ENCODE assay signal across 1 cellular context in the genomic region with DNA sequence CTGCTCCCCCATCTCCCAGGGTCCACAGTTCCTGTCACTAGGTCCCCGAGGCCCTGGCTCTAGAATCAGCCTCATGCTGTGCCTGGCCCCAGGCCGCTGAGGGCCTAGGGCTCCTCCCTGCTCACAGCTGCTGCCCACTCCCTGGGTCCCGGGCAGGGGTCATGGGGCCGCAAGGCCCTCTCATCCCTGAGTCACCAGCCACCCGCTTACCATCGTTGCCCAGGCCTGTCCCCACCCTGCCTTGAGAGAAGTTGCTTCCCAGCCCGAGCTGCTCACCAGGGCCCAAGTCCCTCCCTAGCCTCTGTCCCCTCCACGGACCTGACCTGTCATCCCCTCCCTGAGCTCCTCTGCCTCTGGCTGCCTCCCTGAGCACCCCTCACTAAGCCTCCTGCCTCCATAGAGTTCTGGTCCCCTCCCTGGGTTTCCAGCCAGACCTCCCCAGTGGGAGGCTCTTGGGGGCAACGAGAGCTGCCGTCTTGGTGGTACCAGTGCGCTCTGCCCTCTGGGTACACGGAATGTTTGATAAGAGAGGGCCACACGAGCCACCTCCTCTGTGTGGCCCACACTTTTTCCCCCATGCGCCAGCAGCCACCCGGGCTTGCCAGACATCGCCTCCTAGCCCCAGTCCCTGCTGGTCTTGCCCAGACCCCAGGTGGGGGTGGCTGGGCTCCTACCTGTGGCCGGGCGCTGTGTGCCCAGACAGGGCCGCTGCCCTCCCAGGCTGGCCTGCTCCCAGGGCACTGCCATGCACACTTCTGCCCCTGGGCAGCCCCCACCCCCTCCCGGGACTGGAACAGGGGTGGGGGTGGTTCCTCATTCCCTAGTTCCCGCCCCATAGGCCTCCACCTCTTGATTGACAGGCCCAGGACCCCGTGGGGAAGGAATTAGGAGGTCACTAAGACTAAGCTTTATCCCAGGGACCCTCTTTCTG.
TF ChIP-seq lines count a peak whose summit lies in the region.

No MANE protein-coding gene starts in this region.

TF ChIP-seq in IMR-90, 13 proteins besides CTCF, POLR2A, EP300 and RAD21 (continued from another document):
- TF ChIP-seq RFX5 (IDR thresholded peaks at IDR 0.05; ENCODE audit: low read depth, low read length) = no peak
- TF ChIP-seq CEBPB (IDR thresholded peaks at IDR 0.05; ENCODE audit: low read depth, low read length) = no peak
- TF ChIP-seq, protein P1, sequence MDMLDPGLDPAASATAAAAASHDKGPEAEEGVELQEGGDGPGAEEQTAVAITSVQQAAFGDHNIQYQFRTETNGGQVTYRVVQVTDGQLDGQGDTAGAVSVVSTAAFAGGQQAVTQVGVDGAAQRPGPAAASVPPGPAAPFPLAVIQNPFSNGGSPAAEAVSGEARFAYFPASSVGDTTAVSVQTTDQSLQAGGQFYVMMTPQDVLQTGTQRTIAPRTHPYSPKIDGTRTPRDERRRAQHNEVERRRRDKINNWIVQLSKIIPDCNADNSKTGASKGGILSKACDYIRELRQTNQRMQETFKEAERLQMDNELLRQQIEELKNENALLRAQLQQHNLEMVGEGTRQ (IDR thresholded peaks at IDR 0.05; ENCODE audit: low read depth, low read length) = no peak
- TF ChIP-seq, protein P2, sequence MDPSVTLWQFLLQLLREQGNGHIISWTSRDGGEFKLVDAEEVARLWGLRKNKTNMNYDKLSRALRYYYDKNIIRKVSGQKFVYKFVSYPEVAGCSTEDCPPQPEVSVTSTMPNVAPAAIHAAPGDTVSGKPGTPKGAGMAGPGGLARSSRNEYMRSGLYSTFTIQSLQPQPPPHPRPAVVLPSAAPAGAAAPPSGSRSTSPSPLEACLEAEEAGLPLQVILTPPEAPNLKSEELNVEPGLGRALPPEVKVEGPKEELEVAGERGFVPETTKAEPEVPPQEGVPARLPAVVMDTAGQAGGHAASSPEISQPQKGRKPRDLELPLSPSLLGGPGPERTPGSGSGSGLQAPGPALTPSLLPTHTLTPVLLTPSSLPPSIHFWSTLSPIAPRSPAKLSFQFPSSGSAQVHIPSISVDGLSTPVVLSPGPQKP (IDR thresholded peaks at IDR 0.05; ENCODE audit: borderline replicate concordance, low read depth, low read length) = no peak
- TF ChIP-seq SMC3 (IDR thresholded peaks at IDR 0.05; ENCODE audit: low read depth, low read length) = no peak
- TF ChIP-seq RCOR1 (IDR thresholded peaks at IDR 0.05; ENCODE audit: insufficient replicate concordance, low read length) = no peak
- TF ChIP-seq NFE2L2 (IDR thresholded peaks at IDR 0.05; ENCODE audit: low read depth, low read length) = no peak
- no peak for TF ChIP-seq MAZ (IDR thresholded peaks at IDR 0.05; ENCODE audit: borderline replicate concordance, low read depth, low read length)
- TF ChIP-seq MAFK (IDR thresholded peaks at IDR 0.05; ENCODE audit: low read depth, low read length) = no peak
- TF ChIP-seq FOS (IDR thresholded peaks at IDR 0.05; ENCODE audit: low read depth, low read length) = no peak
- TF ChIP-seq MXI1 (IDR thresholded peaks at IDR 0.05; ENCODE audit: borderline replicate concordance, low read depth, low read length) = no peak
